In the genomic region with DNA sequence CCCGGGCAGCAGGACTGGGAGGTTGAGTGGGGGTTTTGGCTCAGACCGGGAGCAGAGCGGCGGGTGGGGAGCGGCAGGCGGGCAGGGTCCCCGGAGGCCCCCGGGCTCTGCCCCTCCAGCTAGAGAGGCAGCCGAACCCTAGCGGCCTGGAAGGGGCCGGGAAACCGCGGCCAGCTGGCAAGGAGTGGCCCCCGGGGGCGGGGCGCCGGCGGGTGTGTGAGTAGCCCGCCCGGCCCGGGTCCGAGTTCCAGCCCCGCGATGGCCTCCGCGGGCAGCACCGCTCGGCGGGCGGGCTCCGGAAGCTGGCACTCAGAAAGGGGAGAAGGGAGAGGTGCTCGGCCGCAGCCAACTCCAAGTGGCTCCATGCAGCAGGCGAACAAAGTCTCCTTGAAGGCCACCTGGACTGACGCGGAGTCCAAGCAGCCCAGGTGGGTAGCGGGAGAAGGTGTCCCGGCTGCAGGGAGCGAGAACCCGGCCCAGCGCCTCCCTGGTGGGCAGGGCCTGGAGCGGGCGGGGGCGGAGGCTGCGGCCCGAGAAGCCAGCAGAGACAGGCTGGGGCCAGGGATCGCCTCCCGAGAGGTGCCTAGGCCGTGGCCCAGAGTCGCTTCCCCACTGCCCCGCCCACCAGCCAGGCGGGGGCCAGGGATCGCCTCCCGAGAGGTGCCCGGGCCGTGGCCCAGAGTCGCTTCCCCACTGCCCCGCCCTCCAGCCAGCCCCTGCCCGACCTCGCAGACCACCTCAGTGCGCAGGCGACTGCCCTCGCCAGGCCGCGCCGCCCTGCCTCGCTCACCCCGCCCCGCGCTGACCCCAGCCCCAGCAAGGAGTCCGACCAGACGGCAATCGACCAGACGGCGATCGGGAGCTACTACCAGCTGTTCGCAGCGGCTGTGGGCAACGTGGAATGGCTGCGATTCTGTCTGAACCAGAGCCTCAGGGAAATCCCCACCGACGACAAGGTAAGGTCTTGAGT, we compare ENCODE assay signal across 8 cellular contexts. TPM values are rescaled to one million over a fixed set of nuclear protein-coding genes. Genes with fewer than 3 reads are reported as not detected.
DNase-seq lines count a peak whose midpoint lies in the region; ATAC-seq and TF ChIP-seq lines count a peak whose summit lies in the region.

A gene with protein sequence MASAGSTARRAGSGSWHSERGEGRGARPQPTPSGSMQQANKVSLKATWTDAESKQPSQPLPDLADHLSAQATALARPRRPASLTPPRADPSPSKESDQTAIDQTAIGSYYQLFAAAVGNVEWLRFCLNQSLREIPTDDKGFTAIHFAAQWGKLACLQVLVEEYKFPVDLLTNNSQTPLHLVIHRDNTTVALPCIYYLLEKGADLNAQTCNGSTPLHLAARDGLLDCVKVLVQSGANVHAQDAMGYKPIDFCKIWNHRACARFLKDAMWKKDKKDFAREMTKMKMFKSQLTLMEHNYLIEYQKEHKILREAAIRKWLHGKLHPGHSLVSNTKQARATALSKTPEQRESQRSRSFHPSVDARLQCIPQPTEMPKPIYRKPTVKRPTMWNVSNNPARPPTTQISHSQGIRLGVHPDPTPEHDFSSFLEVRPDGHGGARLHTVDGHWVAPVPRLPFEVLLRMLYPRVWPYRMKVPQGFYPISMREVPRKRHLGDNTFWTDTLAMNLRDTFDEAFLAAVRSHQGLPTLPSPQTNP (plus strand): TSS at position 243 of the 970 bp plus-strand sequence. CDS start 16 bp downstream, at position 259.

- H3K27ac ChIP-seq in Peyer's patch = peak within 1 kb of the TSS; percentile 75 to 89 (median 80)
- no peak within 1 kb of the TSS for H3K27ac ChIP-seq in ectodermal cell (ENCODE audit: insufficient read depth, low read depth, low read length, poor library complexity, severe bottlenecking)
- no peak within 1 kb of the TSS for H3K27ac ChIP-seq in mesenchymal stem cell (ENCODE audit: low read length, poor library complexity, severe bottlenecking)
- peak within 1 kb of the TSS; percentile 83 to 91 (median 90) for H3K27ac ChIP-seq in upper lobe of left lung

- H3K36me3 ChIP-seq in Peyer's patch (no peaks in the 10 kb centered on the region), ectodermal cell (ENCODE audit: control insufficient read depth, insufficient read depth, low read length) (no peaks in the 10 kb centered on the region), mesenchymal stem cell (ENCODE audit: control insufficient read depth in 1 of 2, insufficient read depth in 2 of 2, low read depth in 1 of 2, low read length in 2 of 2) (peaks cover 5 to 14% of the 10 kb centered on the region in 2 experiments), upper lobe of left lung (peaks cover 0 to 4% (median under 1%) of the 10 kb centered on the region in 4 donors)

- peaks cover 13% of the 10 kb centered on the region for H3K4me1 Mint-ChIP-seq in activated naive CD4-positive, alpha-beta T cell treated with anti-CD3 and anti-CD28 coated beads for 36 hours (ENCODE audit: low read depth)

- no peaks in the 10 kb centered on the region for H3K27me3 Mint-ChIP-seq in activated naive CD4-positive, alpha-beta T cell treated with anti-CD3 and anti-CD28 coated beads for 36 hours (ENCODE audit: low read depth)

- H2BK5ac ChIP-seq in mesenchymal stem cell (ENCODE audit: low read depth, low read length, poor library complexity, severe bottlenecking) = no peak within 1 kb of the TSS

- peak within 1 kb of the TSS; percentile 19 for H3K27ac Mint-ChIP-seq in activated naive CD4-positive, alpha-beta T cell treated with anti-CD3 and anti-CD28 coated beads for 36 hours

- H4K8ac ChIP-seq in mesenchymal stem cell (ENCODE audit: low read length) = peak within 1 kb of the TSS; percentile 97

- TF ChIP-seq EP300 in upper lobe of left lung (IDR thresholded peaks at IDR 0.05) = no peak

- H3K79me1 ChIP-seq in mesenchymal stem cell (replicated peaks; ENCODE audit: low read length, poor library complexity, severe bottlenecking) = no peaks in the 10 kb centered on the region

- no peaks in the 10 kb centered on the region for H3K9me3 ChIP-seq in Peyer's patch
- no peaks in the 10 kb centered on the region for H3K9me3 ChIP-seq in ectodermal cell (ENCODE audit: control insufficient read depth, low read length)
- H3K9me3 ChIP-seq in mesenchymal stem cell (ENCODE audit: control insufficient read depth, low read length) = no peaks in the 10 kb centered on the region
- H3K9me3 ChIP-seq in upper lobe of left lung = no peaks in the 10 kb centered on the region

- TF ChIP-seq CTCF in Peyer's patch (IDR thresholded peaks at IDR 0.05) (peak in 1 of 6 experiments; percentile 7), upper lobe of left lung (IDR thresholded peaks at IDR 0.05) (no peak)

- CTCF ChIA-PET in activated naive CD4-positive, alpha-beta T cell treated with anti-CD3 and anti-CD28 coated beads for 36 hours (lab: Charles Lee) = interaction anchor here (1.0 to 2.4 kb wide), 5 partner anchors 13 to 122 kb away, joined by 3 to 27 read pairs (median 5); no protein-coding TSS in a partner anchor

- H3K14ac ChIP-seq in mesenchymal stem cell (ENCODE audit: low read length in 2 of 2) = peak within 1 kb of the TSS in 1 of 2 experiments; percentile 78

- peaks cover 4 to 11% (median 9%) of the 10 kb centered on the region in 4 donors for H3K4me1 ChIP-seq in Peyer's patch
- H3K4me1 ChIP-seq in ectodermal cell (ENCODE audit: control insufficient read depth, insufficient read depth, low read length) = peaks cover 9% of the 10 kb centered on the region
- peaks cover 11% of the 10 kb centered on the region for H3K4me1 ChIP-seq in mesenchymal stem cell (ENCODE audit: control insufficient read depth, insufficient read depth, low read depth, low read length)
- H3K4me1 ChIP-seq in upper lobe of left lung = peaks cover 16 to 25% (median 21%) of the 10 kb centered on the region in 4 donors

- peak within 1 kb of the TSS; percentile 97 for H2BK15ac ChIP-seq in mesenchymal stem cell (ENCODE audit: low read depth, poor library complexity, severe bottlenecking)

- peaks cover 2% of the 10 kb centered on the region for H3K36me3 Mint-ChIP-seq in activated naive CD4-positive, alpha-beta T cell treated with anti-CD3 and anti-CD28 coated beads for 36 hours (ENCODE audit: low read depth)

- peak within 1 kb of the TSS in 1 of 2 experiments; percentile 38 for H2BK12ac ChIP-seq in mesenchymal stem cell (ENCODE audit: low read length in 2 of 2)

- 1 to 2% methylated on average over 82 of the region's 82 CpGs for WGBS in ectodermal cell, 2 experiments
- 3% methylated on average over 67 of the region's 82 CpGs for WGBS in mesenchymal stem cell
- WGBS in upper lobe of left lung, 2 donors = 16 to 17% methylated on average over 23 to 76 of the region's 82 CpGs

- DNase-seq in activated naive CD4-positive, alpha-beta T cell treated with anti-CD3 and anti-CD28 coated beads for 36 hours = peak; percentile 26
- no peak for DNase-seq in activated naive CD4-positive, alpha-beta T cell treated with anti-CD3 and anti-CD28 coated beads, Interleukin-2, amount 50 U/mL, for 16 hours
- DNase-seq in Peyer's patch = peak; percentile 24 to 75 (median 69)
- DNase-seq in mesenchymal stem cell = peak; percentile 57
- peak; percentile 48 to 92 for DNase-seq in upper lobe of left lung

- peak within 1 kb of the TSS; percentile 97 for H3K9ac ChIP-seq in mesenchymal stem cell (ENCODE audit: low read length)

- peak within 1 kb of the TSS; percentile 54 to 65 (median 60) for H3K4me3 ChIP-seq in Peyer's patch
- peak within 1 kb of the TSS; percentile 50 for H3K4me3 ChIP-seq in ectodermal cell (ENCODE audit: insufficient read depth, low read depth, low read length)
- H3K4me3 ChIP-seq in mesenchymal stem cell (ENCODE audit: insufficient read depth in 1 of 2, low read depth in 1 of 2, low read length in 2 of 2) = peak within 1 kb of the TSS; percentile 58 to 88
- H3K4me3 ChIP-seq in upper lobe of left lung = peak within 1 kb of the TSS; percentile 56 to 80 (median 63)

- H3K9me3 Mint-ChIP-seq in activated naive CD4-positive, alpha-beta T cell treated with anti-CD3 and anti-CD28 coated beads for 36 hours = no peaks in the 10 kb centered on the region

- peak within 1 kb of the TSS; percentile 85 for H4K91ac ChIP-seq in mesenchymal stem cell (ENCODE audit: low read length)

- intact Hi-C loops in activated naive CD4-positive, alpha-beta T cell treated with anti-CD3 and anti-CD28 coated beads for 36 hours (cut with micrococcal nuclease) = loop anchor here (2.0 kb wide), 1 partner anchor 32 kb away; no protein-coding TSS in a partner anchor

- H2BK120ac ChIP-seq in mesenchymal stem cell (ENCODE audit: low read depth, low read length) = peak within 1 kb of the TSS; percentile 68

- H3K4ac ChIP-seq in mesenchymal stem cell (ENCODE audit: low read depth in 1 of 2, low read length in 2 of 2) = peak within 1 kb of the TSS; percentile 24 to 82

- H3K23ac ChIP-seq in mesenchymal stem cell (ENCODE audit: low read length in 2 of 2) = peak within 1 kb of the TSS in 1 of 2 experiments; percentile 64

- peak within 1 kb of the TSS; percentile 72 for H3K4me3 Mint-ChIP-seq in activated naive CD4-positive, alpha-beta T cell treated with anti-CD3 and anti-CD28 coated beads for 36 hours

- TF ChIP-seq POLR2A in Peyer's patch (IDR thresholded peaks at IDR 0.05) (no peak), upper lobe of left lung (IDR thresholded peaks at IDR 0.05) (no peak)

- peak; percentile 61 to 69 for ATAC-seq in upper lobe of left lung (ENCODE audit: low FRiP score in 2 of 2)
- no peak for ATAC-seq in HG03135 (IDR thresholded peaks at IDR 0.05; ENCODE audit: unreplicated experiment)
- ATAC-seq in HG03342 (IDR thresholded peaks at IDR 0.05; ENCODE audit: unreplicated experiment) = no peak

- H3K27me3 ChIP-seq in Peyer's patch (no peaks in the 10 kb centered on the region), ectodermal cell (ENCODE audit: control insufficient read depth, insufficient read depth, low read length, poor library complexity, severe bottlenecking) (peaks cover 31% of the 10 kb centered on the region), mesenchymal stem cell (ENCODE audit: control insufficient read depth in 1 of 2, insufficient read depth in 1 of 2, low read length in 2 of 2) (peaks cover 0 to 16% of the 10 kb centered on the region in 2 experiments), upper lobe of left lung (no peaks in the 10 kb centered on the region)

- H3K4me2 ChIP-seq in mesenchymal stem cell (ENCODE audit: low read length, poor library complexity, severe bottlenecking) = peak within 1 kb of the TSS; percentile 97

- peak within 1 kb of the TSS; percentile 23 to 96 for H3K18ac ChIP-seq in mesenchymal stem cell (ENCODE audit: low read depth in 1 of 2, low read length in 2 of 2)

- H2AFZ ChIP-seq in mesenchymal stem cell (ENCODE audit: low read depth, low read length) = peak within 1 kb of the TSS; percentile 85

- no peak within 1 kb of the TSS for H2AK5ac ChIP-seq in mesenchymal stem cell (ENCODE audit: low read length, severe bottlenecking)

RNA-seq across cellular contexts. Expression of the gene that starts here (rescaled TPM):
- under 1 TPM in 1 of 2 experiments, not detected in 1; 0.24 TPM for total RNA-seq in activated naive CD4-positive, alpha-beta T cell treated with anti-CD3 and anti-CD28 coated beads for 36 hours
- total RNA-seq in Peyer's patch = 1 to 10 TPM in 1 of 4 donors, not detected in 3; 3.5 TPM
- 0.91 TPM for polyA plus RNA-seq in ectodermal cell (2013, experiment 1 of 4)
- polyA plus RNA-seq in ectodermal cell (2013, experiment 2 of 4) = 0.57 TPM
- polyA plus RNA-seq in ectodermal cell (2013, experiment 3 of 4) = 0.37 TPM
- 0.41 TPM for polyA plus RNA-seq in ectodermal cell (2013, experiment 4 of 4)
- polyA plus RNA-seq in mesenchymal stem cell (2013, experiment 1 of 2) = 2.6 TPM
- 2.5 TPM for polyA plus RNA-seq in mesenchymal stem cell (2013, experiment 2 of 2)
- 10 to 100 TPM in 1 of 6 donors, 1 to 10 TPM in 2, under 1 TPM in 3; 0.26 to 10.5 (median 1.4) TPM for total RNA-seq in upper lobe of left lung

Comparison
In these comparisons a context has a peak if more than half of its experiments do, and no peak if none do; other contexts are left out.
1. Peak in DNase-seq in activated naive CD4-positive, alpha-beta T cell treated with anti-CD3 and anti-CD28 coated beads for 36 hours; RNA of the gene not detected or under 1 TPM.
2. H3K27ac ChIP-seq: peak in Peyer's patch (4 of 4) and upper lobe of left lung (4 of 4); none in ectodermal cell (single experiment) and mesenchymal stem cell (single experiment).
3. ATAC-seq: peak in upper lobe of left lung (2 of 2); none in HG03135 (single experiment) and HG03342 (single experiment).
4. Peak in every context shown above with its lines, with median percentiles within 50 percentile points of each other: H3K4me3 ChIP-seq.